10 cellular contexts compared by ENCODE assay signal in genomic region chrX:15947648-15948317, GRCh38.
DNase-seq lines count a peak whose midpoint lies in the region; ATAC-seq, FAIRE-seq and TF ChIP-seq lines count a peak whose summit lies in the region.
"Had no signal": no experiment of that assay in that cellular context is flagged by ENCODE, and none has a peak within 500 bp of the region (broad histone marks: within the 10 kb centered on the region; RNA-seq: fewer than 3 reads in every experiment).

No MANE protein-coding gene starts in this region.

- peak overlapping the region; percentile 34 for H2AFZ ChIP-seq in osteoblast (ENCODE audit: low read length)

- peaks cover 15% of the 10 kb centered on the region for H3K4me1 ChIP-seq in RWPE2 (ENCODE audit: insufficient read depth, poor library complexity, severe bottlenecking)
- H3K4me1 ChIP-seq in osteoblast (ENCODE audit: insufficient read depth, low read length), result peaks cover 13% of the 10 kb centered on the region

- no peaks in the 10 kb centered on the region for H3K79me2 ChIP-seq in osteoblast (ENCODE audit: insufficient read depth, low read length)

- peak overlapping the region; percentile 70 for H3K4me2 ChIP-seq in osteoblast (ENCODE audit: insufficient read depth, low read length)

- no peak for DNase-seq in GM12891 (ENCODE audit: insufficient read length, low spot score)
- DNase-seq in RWPE2 (ENCODE audit: low spot score), result no peak
- peak; percentile 36 for DNase-seq in fibroblast of gingiva (ENCODE audit: low read depth)
- DNase-seq in osteoblast (ENCODE audit: insufficient read length, low spot score, missing footprints), result peak; percentile 54
- no peak for DNase-seq in NCI-H2107 (lab: John Stamatoyannopoulos, UW)
- DNase-seq in activated gamma-delta T cell (lab: John Stamatoyannopoulos, UW), result no peak
- DNase-seq in SK-N-DZ (ENCODE audit: low spot score), result no peak
- DNase-seq: activated B cell treated with CpG ODN at 0.5 μM for 24 hours, NCI-H345 had no signal

- no peak for TF ChIP-seq POLR2A in GM12891 (IDR thresholded peaks at IDR 0.05; ENCODE audit: low read depth, low read length)

- no peak for TF ChIP-seq CTCF in RWPE2 (IDR thresholded peaks at IDR 0.05; ENCODE audit: poor library complexity, severe bottlenecking)
- TF ChIP-seq CTCF in osteoblast (IDR thresholded peaks at IDR 0.05; ENCODE audit: extremely low read depth, low read depth, low read length), result no peak

- FAIRE-seq in GM12891 (lab: Jason Lieb, UNC), result peak; percentile 43

- H3K27ac ChIP-seq in RWPE2 (ENCODE audit: poor library complexity, severe bottlenecking) (peak overlapping the region; percentile 78), osteoblast (ENCODE audit: low read depth, low read length) (no peak overlapping the region)

- H3K4me3 ChIP-seq in RWPE2 (ENCODE audit: severe bottlenecking) (no peak overlapping the region), osteoblast (ENCODE audit: insufficient read depth, low read length) (no peak overlapping the region)

- H3K9me3 ChIP-seq in RWPE2 (ENCODE audit: severe bottlenecking) (no peaks in the 10 kb centered on the region), osteoblast (ENCODE audit: low read depth, low read length) (no peaks in the 10 kb centered on the region)

- H3K36me3 ChIP-seq in RWPE2 (ENCODE audit: low read depth) (no peaks in the 10 kb centered on the region), osteoblast (ENCODE audit: insufficient read depth, low read length) (no peaks in the 10 kb centered on the region)

- no peaks in the 10 kb centered on the region for H4K20me1 ChIP-seq in osteoblast (ENCODE audit: insufficient read depth, low read length)

- H3K27me3 ChIP-seq in RWPE2 (ENCODE audit: insufficient read depth, poor library complexity, severe bottlenecking) (no peaks in the 10 kb centered on the region), osteoblast (ENCODE audit: insufficient read depth, low read length) (peaks cover 2% of the 10 kb centered on the region)

- ATAC-seq in RWPE2 (ENCODE audit: low read depth), result peak; percentile 83
- no peak for ATAC-seq in GM19023 (IDR thresholded peaks at IDR 0.05; ENCODE audit: unreplicated experiment)

TF ChIP-seq in GM12891, 5 proteins besides CTCF, POLR2A, EP300 and RAD21:
- TF ChIP-seq POU2F2 (IDR thresholded peaks at IDR 0.05; ENCODE audit: low read depth, low read length) (no peak), TAF1 (IDR thresholded peaks at IDR 0.05; ENCODE audit: low read depth, low read length) (no peak)

Comparison
In these comparisons a context has a peak if more than half of its experiments do, and no peak if none do; other contexts are left out.
1. DNase-seq: peak in fibroblast of gingiva (single experiment) and osteoblast (single experiment); none in GM12891 (single experiment), RWPE2 (single experiment), NCI-H2107 (single experiment), activated gamma-delta T cell (single experiment) and SK-N-DZ (single experiment).